ENCODE assay signal across 8 cellular contexts in the genomic region with DNA sequence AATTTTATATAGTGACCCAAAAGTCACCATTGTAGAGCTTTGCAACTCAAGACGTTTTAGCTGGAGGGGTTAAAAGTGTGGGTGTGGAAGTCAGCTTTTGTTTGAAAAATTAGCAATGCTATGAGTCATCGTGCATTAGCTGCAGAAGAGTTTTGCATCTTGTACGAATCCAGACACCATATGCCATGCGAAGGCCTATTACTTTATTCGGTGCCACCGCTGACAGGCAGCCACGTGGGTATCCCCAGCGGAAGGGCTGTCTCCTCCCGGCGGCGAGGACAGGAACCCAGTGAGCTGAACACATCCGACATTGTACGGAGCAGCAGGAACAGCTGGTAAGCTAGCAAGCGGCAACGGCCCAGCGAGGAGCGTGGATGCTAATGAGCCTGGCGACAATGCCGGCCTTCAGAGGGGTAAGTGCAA.
DNase-seq lines count a peak whose midpoint lies in the region; ATAC-seq, FAIRE-seq and TF ChIP-seq lines count a peak whose summit lies in the region.

No MANE protein-coding gene starts in this region.

- H3K36me3 ChIP-seq in RWPE2 (ENCODE audit: low read depth) (no peaks in the 10 kb centered on the region), hepatocyte (replicated peaks; ENCODE audit: insufficient read depth, low read depth) (no peaks in the 10 kb centered on the region), skeletal muscle satellite cell (ENCODE audit: insufficient read depth, low read length) (no peaks in the 10 kb centered on the region)

- peaks cover 3% of the 10 kb centered on the region for H3K9me3 Mint-ChIP-seq in activated naive CD8-positive, alpha-beta T cell treated with anti-CD3 and anti-CD28 coated beads, Interleukin-2, amount 50 U/mL, for 24 hours

- DNase-seq in Ammon's horn (ENCODE audit: low spot score) = peak; percentile 98
- no peak for DNase-seq in RWPE2 (ENCODE audit: low spot score)
- peak; percentile 64 for DNase-seq in activated naive CD8-positive, alpha-beta T cell treated with anti-CD3 and anti-CD28 coated beads, Interleukin-2, amount 50 U/mL, for 24 hours
- DNase-seq in hepatocyte (ENCODE audit: low spot score) = peak; percentile 16
- DNase-seq in HTR-8/SVneo (ENCODE audit: insufficient read length, low spot score) = no peak

- TF ChIP-seq CTCF in RWPE2 (IDR thresholded peaks at IDR 0.05; ENCODE audit: poor library complexity, severe bottlenecking) (no peak), hepatocyte (IDR thresholded peaks at IDR 0.05; ENCODE audit: poor library complexity) (no peak)

- H3K36me3 Mint-ChIP-seq in activated naive CD8-positive, alpha-beta T cell treated with anti-CD3 and anti-CD28 coated beads, Interleukin-2, amount 50 U/mL, for 24 hours (ENCODE audit: low read depth) = peaks cover 27% of the 10 kb centered on the region

- H3K27ac ChIP-seq in RWPE2 (ENCODE audit: poor library complexity, severe bottlenecking) (no peak overlapping the region), hepatocyte (no peak overlapping the region)

- H3K79me2 ChIP-seq in hepatocyte = no peaks in the 10 kb centered on the region

- peak; percentile 59 for TF ChIP-seq POLR2A in GM19193 (IDR thresholded peaks at IDR 0.05; ENCODE audit: extremely low read depth, insufficient read depth, insufficient read length)

- H3K9me2 ChIP-seq in hepatocyte (replicated peaks; ENCODE audit: insufficient read depth) = no peaks in the 10 kb centered on the region

- H3K27ac Mint-ChIP-seq in activated naive CD8-positive, alpha-beta T cell treated with anti-CD3 and anti-CD28 coated beads, Interleukin-2, amount 50 U/mL, for 24 hours = peak overlapping the region; percentile 91

- WGBS in hepatocyte (ENCODE audit: low lambda C conversion rate, missing lambda C conversion rate) = 29% methylated on average over 19 of the region's 19 CpGs

- no peak overlapping the region for H3K9ac ChIP-seq in skeletal muscle satellite cell (ENCODE audit: low read depth, low read length)

- H4K20me1 ChIP-seq in hepatocyte (ENCODE audit: insufficient read depth, poor library complexity, severe bottlenecking) = no peaks in the 10 kb centered on the region

- H3K9me3 ChIP-seq in RWPE2 (ENCODE audit: severe bottlenecking) (no peaks in the 10 kb centered on the region), hepatocyte (ENCODE audit: low read depth) (no peaks in the 10 kb centered on the region), skeletal muscle satellite cell (replicated peaks; ENCODE audit: low read length) (no peaks in the 10 kb centered on the region)

- H3K4me2 ChIP-seq in hepatocyte (peak overlapping the region; percentile 54), skeletal muscle satellite cell (ENCODE audit: low read length) (peak overlapping the region; percentile 77)

- ATAC-seq in HG03196 (IDR thresholded peaks at IDR 0.05; ENCODE audit: unreplicated experiment) = peak; percentile 93
- peak; percentile 89 for ATAC-seq in RWPE2 (ENCODE audit: low read depth)
- peak; percentile 97 for ATAC-seq in activated naive CD8-positive, alpha-beta T cell treated with anti-CD3 and anti-CD28 coated beads, Interleukin-2, amount 50 U/mL, for 24 hours

- peak overlapping the region; percentile 75 for H3K4me3 Mint-ChIP-seq in activated naive CD8-positive, alpha-beta T cell treated with anti-CD3 and anti-CD28 coated beads, Interleukin-2, amount 50 U/mL, for 24 hours

- no peak overlapping the region for H2AFZ ChIP-seq in hepatocyte

- H3K4me3 ChIP-seq in RWPE2 (ENCODE audit: severe bottlenecking) (no peak overlapping the region), hepatocyte (no peak overlapping the region), skeletal muscle satellite cell (ENCODE audit: low read length) (peak overlapping the region; percentile 55)

- peaks cover 62% of the 10 kb centered on the region for H3K4me1 Mint-ChIP-seq in activated naive CD8-positive, alpha-beta T cell treated with anti-CD3 and anti-CD28 coated beads, Interleukin-2, amount 50 U/mL, for 24 hours

- H3K27me3 ChIP-seq in RWPE2 (ENCODE audit: insufficient read depth, poor library complexity, severe bottlenecking) (no peaks in the 10 kb centered on the region), hepatocyte (no peaks in the 10 kb centered on the region), skeletal muscle satellite cell (ENCODE audit: control insufficient read depth, insufficient read depth, low read length) (no peaks in the 10 kb centered on the region)

- no peak for FAIRE-seq in HTR-8/SVneo (lab: Jason Lieb, UNC)

- H3K27me3 Mint-ChIP-seq in activated naive CD8-positive, alpha-beta T cell treated with anti-CD3 and anti-CD28 coated beads, Interleukin-2, amount 50 U/mL, for 24 hours = no peaks in the 10 kb centered on the region

- no peaks in the 10 kb centered on the region for H3K4me1 ChIP-seq in RWPE2 (ENCODE audit: insufficient read depth, poor library complexity, severe bottlenecking)
- H3K4me1 ChIP-seq in hepatocyte (ENCODE audit: insufficient read depth) = no peaks in the 10 kb centered on the region
- H3K4me1 ChIP-seq in skeletal muscle satellite cell (ENCODE audit: control insufficient read depth, insufficient read depth, low read length) = peaks cover 13% of the 10 kb centered on the region

Comparison
In these comparisons a context has a peak if more than half of its experiments do, and no peak if none do; other contexts are left out.
1. DNase-seq: peak in Ammon's horn (single experiment), activated naive CD8-positive, alpha-beta T cell treated with anti-CD3 and anti-CD28 coated beads, Interleukin-2, amount 50 U/mL, for 24 hours (single experiment) and hepatocyte (single experiment); none in RWPE2 (single experiment) and HTR-8/SVneo (single experiment).
2. Peak in every context shown above with its lines, with median percentiles within 50 percentile points of each other: ATAC-seq.